In genomic region chr5:118311103-118311502, GRCh38 we compare ENCODE assay signal across 8 cellular contexts.
"Had no signal": no experiment of that assay in that cellular context is flagged by ENCODE, and none has a peak within 500 bp of the region (broad histone marks: within the 10 kb centered on the region; RNA-seq: fewer than 3 reads in every experiment).

No MANE protein-coding gene starts in this region.

- H3K9ac ChIP-seq: GM23248 had no signal

- H2AFZ ChIP-seq: GM23248 had no signal

- ATAC-seq: HCT116, K562 had no signal

- DNase-seq: GM23248, GOT3, H7, IMR-90, KG1 had no signal

- H3K36me3 ChIP-seq: HAP-1 had no signal

- H3K9me3 ChIP-seq: HAP-1 had no signal

- H3K27ac ChIP-seq: GM23248 had no signal

- H3K4me1 ChIP-seq: HAP-1 had no signal

- H3K4me3 ChIP-seq: GM23248, HAP-1, K562 had no signal
